ENCODE assay signal across 8 cellular contexts in the genomic region with DNA sequence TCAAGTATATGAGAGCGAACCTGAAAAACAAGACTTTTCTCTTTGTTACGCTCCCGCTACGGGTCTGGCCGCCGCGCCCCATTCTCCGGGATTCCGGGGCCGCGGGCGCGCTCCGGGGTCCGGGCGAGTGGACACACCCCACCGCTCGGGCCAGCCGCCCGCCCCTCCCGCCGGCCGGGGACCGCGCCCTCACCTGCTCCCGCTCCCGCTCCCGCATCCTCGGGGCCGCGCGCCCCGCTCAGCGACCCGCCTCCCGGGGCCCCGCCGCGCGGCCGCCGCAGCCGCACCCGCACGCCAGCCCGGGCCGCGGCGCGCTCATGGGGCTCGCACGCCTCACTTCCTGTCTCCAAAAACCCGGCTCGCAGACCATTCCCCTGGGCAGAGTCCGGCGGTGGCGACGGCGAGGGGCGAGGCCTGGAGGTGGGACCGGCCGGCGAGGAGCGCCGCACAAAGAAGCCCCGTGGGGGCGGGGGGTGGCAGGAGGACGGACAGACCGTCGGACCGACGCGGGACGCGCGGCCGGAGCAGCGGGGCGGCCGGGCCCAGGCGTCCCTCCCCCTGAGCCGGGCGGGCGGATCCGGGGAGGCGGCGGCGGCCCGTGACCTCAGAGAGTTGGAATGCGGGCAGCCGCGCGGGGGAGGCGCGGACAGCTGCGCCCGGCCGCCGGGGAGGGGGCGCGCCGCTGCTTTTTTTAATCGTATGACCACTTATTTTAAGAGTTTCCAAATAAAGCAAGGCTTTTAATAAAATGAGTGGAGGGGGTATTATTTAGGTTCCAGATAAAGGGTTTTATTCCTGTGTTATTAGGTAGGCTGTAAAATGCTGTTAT. TPM values are rescaled to one million over a fixed set of nuclear protein-coding genes. Genes with fewer than 3 reads are reported as not detected.
A peak's percentile ranks its signal among the peaks of the same experiment; 100 is the strongest.
DNase-seq lines count a peak whose midpoint lies in the region; ATAC-seq, FAIRE-seq and TF ChIP-seq lines count a peak whose summit lies in the region.

TSS of gene PTPN21 (minus strand) at position 550 of the 829 bp plus-strand sequence. CDS start 4,590 bp downstream, outside the sequence.

- FAIRE-seq in HTR-8/SVneo (lab: Jason Lieb, UNC), result no peak

- peak; percentile 35 for ATAC-seq in activated CD8-positive, alpha-beta memory T cell treated with anti-CD3 and anti-CD28 coated beads, Interleukin-2, amount 10 ng/mL, durations not matched to agents 7 days and 5 days
- peak; percentile 93 for ATAC-seq in upper lobe of right lung
- ATAC-seq in HG03135 (IDR thresholded peaks at IDR 0.05; ENCODE audit: unreplicated experiment), result no peak

- H3K27ac Mint-ChIP-seq in activated CD8-positive, alpha-beta memory T cell treated with anti-CD3 and anti-CD28 coated beads, Interleukin-2, amount 10 ng/mL, durations not matched to agents 7 days and 5 days, result no peak within 1 kb of the TSS

- no peaks in the 10 kb centered on the region for H3K9me3 ChIP-seq in mucosa of rectum (ENCODE audit: control insufficient read depth in 2 of 2, low read length in 2 of 2)
- H3K9me3 ChIP-seq in upper lobe of right lung, result no peaks in the 10 kb centered on the region

- CTCF ChIA-PET in activated CD8-positive, alpha-beta memory T cell treated with anti-CD3 and anti-CD28 coated beads, Interleukin-2, amount 10 ng/mL, durations not matched to agents 7 days and 5 days (lab: Charles Lee), result interaction anchor here (1.3 kb wide), 1 partner anchor 113 kb away, joined by 3 read pairs; no protein-coding TSS in a partner anchor

- H3K4me3 ChIP-seq in fibroblast of mammary gland (ENCODE audit: control insufficient read depth, low read depth, low read length), result peak within 1 kb of the TSS; percentile 71
- peak within 1 kb of the TSS; percentile 79 to 92 for H3K4me3 ChIP-seq in mucosa of rectum (ENCODE audit: low read length in 2 of 2)
- peak within 1 kb of the TSS; percentile 69 for H3K4me3 ChIP-seq in upper lobe of right lung

- peak within 1 kb of the TSS; percentile 68 for H3K4me3 Mint-ChIP-seq in activated CD8-positive, alpha-beta memory T cell treated with anti-CD3 and anti-CD28 coated beads, Interleukin-2, amount 10 ng/mL, durations not matched to agents 7 days and 5 days

- H3K27me3 ChIP-seq in mucosa of rectum (ENCODE audit: control insufficient read depth in 2 of 2, insufficient read depth in 2 of 2, low read length in 2 of 2) (peaks cover 0 to 6% of the 10 kb centered on the region in 2 donors), upper lobe of right lung (no peaks in the 10 kb centered on the region)

- H3K4me1 ChIP-seq in mucosa of rectum (ENCODE audit: control insufficient read depth in 2 of 2, insufficient read depth in 2 of 2, low read length in 2 of 2) (peaks cover 28 to 32% of the 10 kb centered on the region in 2 donors), upper lobe of right lung (peaks cover 27% of the 10 kb centered on the region)

- H3K4me1 Mint-ChIP-seq in activated CD8-positive, alpha-beta memory T cell treated with anti-CD3 and anti-CD28 coated beads, Interleukin-2, amount 10 ng/mL, durations not matched to agents 7 days and 5 days, result peaks cover 36% of the 10 kb centered on the region

- H3K27me3 Mint-ChIP-seq in activated CD8-positive, alpha-beta memory T cell treated with anti-CD3 and anti-CD28 coated beads, Interleukin-2, amount 10 ng/mL, durations not matched to agents 7 days and 5 days, result peaks cover 66% of the 10 kb centered on the region

- H3K36me3 ChIP-seq in mucosa of rectum (ENCODE audit: control insufficient read depth in 2 of 2, insufficient read depth in 2 of 2, low read length in 2 of 2) (no peaks in the 10 kb centered on the region), upper lobe of right lung (peaks cover 5% of the 10 kb centered on the region)

- H3K9ac ChIP-seq in mucosa of rectum (ENCODE audit: low read depth in 1 of 2, low read length in 2 of 2), result peak within 1 kb of the TSS; percentile 80 to 83

- intact Hi-C loops in upper lobe of right lung (cut with DNase I), result loop anchor here (10.0 kb wide), 1 partner anchor 60 kb away; no protein-coding TSS in a partner anchor

- H3K27ac ChIP-seq in mucosa of rectum (ENCODE audit: low read depth in 2 of 2, low read length in 2 of 2) (peak within 1 kb of the TSS; percentile 84 to 87), upper lobe of right lung (peak within 1 kb of the TSS; percentile 82)

- no peak for TF ChIP-seq CTCF in fibroblast of mammary gland (conservative IDR thresholded peaks at IDR 0.05; ENCODE audit: control insufficient read depth, insufficient read depth, low read depth, low read length)
- TF ChIP-seq CTCF in upper lobe of right lung (IDR thresholded peaks at IDR 0.05), result no peak

- peak; percentile 87 for DNase-seq in 8988T
- DNase-seq in GM04504 (ENCODE audit: low read depth), result peak; percentile 48
- peak; percentile 51 for DNase-seq in HTR-8/SVneo (ENCODE audit: insufficient read length, low spot score)
- DNase-seq in activated CD8-positive, alpha-beta memory T cell treated with anti-CD3 and anti-CD28 coated beads, Interleukin-2, amount 10 ng/mL, durations not matched to agents 7 days and 5 days, result no peak
- DNase-seq in fibroblast of mammary gland (ENCODE audit: low read depth), result peak; percentile 56
- peak; percentile 89 for DNase-seq in upper lobe of right lung

- no peaks in the 10 kb centered on the region for H3K36me3 Mint-ChIP-seq in activated CD8-positive, alpha-beta memory T cell treated with anti-CD3 and anti-CD28 coated beads, Interleukin-2, amount 10 ng/mL, durations not matched to agents 7 days and 5 days

- no peaks in the 10 kb centered on the region for H3K9me3 Mint-ChIP-seq in activated CD8-positive, alpha-beta memory T cell treated with anti-CD3 and anti-CD28 coated beads, Interleukin-2, amount 10 ng/mL, durations not matched to agents 7 days and 5 days (ENCODE audit: low read depth)

RNA-seq across cellular contexts. Expression of gene PTPN21, which starts in this region (rescaled TPM):
- under 1 TPM in 1 of 2 experiments, not detected in 1; 0.12 TPM for total RNA-seq in activated CD8-positive, alpha-beta memory T cell treated with anti-CD3 and anti-CD28 coated beads, Interleukin-2, amount 10 ng/mL, durations not matched to agents 7 days and 5 days
- total RNA-seq in upper lobe of right lung, result 70.6 TPM

Comparison
In these comparisons a context has a peak if more than half of its experiments do, and no peak if none do; other contexts are left out.
1. RNA of gene PTPN21 (total RNA-seq): 70.6 TPM in upper lobe of right lung (single experiment); 0.12 TPM in activated CD8-positive, alpha-beta memory T cell treated with anti-CD3 and anti-CD28 coated beads, Interleukin-2, amount 10 ng/mL, durations not matched to agents 7 days and 5 days; every median in the first group is over 10 times any median in the second.
2. Peak in ATAC-seq in activated CD8-positive, alpha-beta memory T cell treated with anti-CD3 and anti-CD28 coated beads, Interleukin-2, amount 10 ng/mL, durations not matched to agents 7 days and 5 days; RNA of the gene not detected or under 1 TPM.
3. Peak in every context shown above with its lines, with median percentiles within 50 percentile points of each other: H3K4me3 ChIP-seq.